8 cellular contexts compared by ENCODE assay signal in genomic region chr16:89860747-89861304, GRCh38. TPM values are rescaled to one million over a fixed set of nuclear protein-coding genes. Genes with fewer than 3 reads are reported as not detected.
A peak's percentile ranks its signal among the peaks of the same experiment; 100 is the strongest.
DNase-seq lines count a peak whose midpoint lies in the region; ATAC-seq and TF ChIP-seq lines count a peak whose summit lies in the region.

No MANE protein-coding gene starts in this region.

- DNase-seq in NCI-H2081 (lab: John Stamatoyannopoulos, UW) (peak; percentile 37 to 44), NCI-H2081 treated with DMSO at 0.1 percent for 48 hours (lab: John Stamatoyannopoulos, UW) (no peak), NCI-H128 (lab: John Stamatoyannopoulos, UW; ENCODE audit: unreplicated experiment) (peak; percentile 11), cerebellum (ENCODE audit: low spot score) (peak; percentile 60), lung (ENCODE audit: low spot score) (peak; percentile 66), putamen (ENCODE audit: low spot score) (no peak)
- DNase-seq in activated CD4-positive, alpha-beta T cell treated with anti-CD3 and anti-CD28 coated beads for 4 hours = peak; percentile 63 to 70
- DNase-seq in stimulated activated CD8-positive, alpha-beta memory T cell treated with anti-CD3 and anti-CD28 coated beads, Interleukin-2, amount 100 ng/mL, for 1 hour (ENCODE audit: low read depth in 2 of 2) = peak; percentile 48 to 55

- H3K9me3 ChIP-seq in lung (ENCODE audit: control insufficient read depth in 2 of 2, insufficient read depth in 1 of 2, low read length in 1 of 2) = no peaks in the 10 kb centered on the region

- H3K27me3 ChIP-seq in lung (ENCODE audit: control insufficient read depth, insufficient read depth) = no peaks in the 10 kb centered on the region

- WGBS in lung, 2 donors = 26 to 31% methylated on average over 28 of the region's 28 CpGs

- no peak overlapping the region for H3K27ac ChIP-seq in lung (ENCODE audit: low read depth in 1 of 2, low read length in 1 of 2)

- peak; percentile 63 for ATAC-seq in lung (ENCODE audit: insufficient read depth, low FRiP score)

- peak; percentile 94 for TF ChIP-seq CTCF in lung (IDR thresholded peaks at IDR 0.05; ENCODE audit: control extremely low read depth, extremely low read depth)

- H3K4me3 ChIP-seq in lung = no peak overlapping the region

- H3K4me1 ChIP-seq in lung (ENCODE audit: control insufficient read depth in 2 of 2, insufficient read depth in 2 of 2, low read length in 2 of 2) = peaks cover 0 to 8% of the 10 kb centered on the region in 2 donors

- no peaks in the 10 kb centered on the region for H3K36me3 ChIP-seq in lung (ENCODE audit: control insufficient read depth in 2 of 2, insufficient read depth in 2 of 2, low read length in 2 of 2)

RNA-seq across cellular contexts. Expression of gene TCF25, which starts 12.6 kb away (rescaled TPM):
- total RNA-seq in cerebellum (87.1 TPM), lung (100 to 1,000 TPM; 118 to 212 TPM)
- polyA plus RNA-seq in lung = 100 to 1,000 TPM; 106 to 140 TPM

RNA-seq across cellular contexts. Expression of gene SPIRE2, which starts 32.6 kb away (rescaled TPM):
- total RNA-seq in cerebellum (24.0 TPM), lung (10 to 100 TPM in 1 of 2 donors, 1 to 10 TPM in 1; 9.5 to 12.0 TPM)
- polyA plus RNA-seq in lung = 1 to 10 TPM; 3.3 to 6.5 TPM

RNA-seq across cellular contexts. Expression of gene FANCA, which starts 44.4 kb away (rescaled TPM):
- total RNA-seq in cerebellum (30.3 TPM), lung (10 to 100 TPM; 14.3 to 18.2 TPM)
- polyA plus RNA-seq in lung = 1 to 10 TPM; 8.7 to 9.2 TPM

RNA-seq across cellular contexts. Expression of gene MC1R, which starts 57.8 kb away (rescaled TPM):
- 4.2 TPM for total RNA-seq in cerebellum
- 1 to 10 TPM; 3.8 to 7.1 TPM for total RNA-seq in lung
- 1 to 10 TPM; 2.9 to 3.2 TPM for polyA plus RNA-seq in lung

Comparison
In these comparisons a context has a peak if more than half of its experiments do, and no peak if none do; other contexts are left out.
1. DNase-seq: peak in NCI-H2081 (2 of 2), NCI-H128 (single experiment), activated CD4-positive, alpha-beta T cell treated with anti-CD3 and anti-CD28 coated beads for 4 hours (2 of 2), cerebellum (single experiment), lung (single experiment) and stimulated activated CD8-positive, alpha-beta memory T cell treated with anti-CD3 and anti-CD28 coated beads, Interleukin-2, amount 100 ng/mL, for 1 hour (2 of 2); none in NCI-H2081 treated with DMSO at 0.1 percent for 48 hours (single experiment) and putamen (single experiment).